ENCODE assay signal across 18 cellular contexts in genomic region chr4:75686346-75686745, GRCh38. TPM values are rescaled to one million over a fixed set of nuclear protein-coding genes. Genes with fewer than 3 reads are reported as not detected.
DNase-seq lines count a peak whose midpoint lies in the region; ATAC-seq and TF ChIP-seq lines count a peak whose summit lies in the region.
"Had no signal": no experiment of that assay in that cellular context is flagged by ENCODE, and none has a peak within 500 bp of the region (broad histone marks: within the 10 kb centered on the region; RNA-seq: fewer than 3 reads in every experiment).

No MANE protein-coding gene starts in this region.

- DNase-seq in CD4-positive, CD25-positive, alpha-beta regulatory T cell: no peak
- DNase-seq in GF-D8 (lab: John Stamatoyannopoulos, UW) (peak; percentile 4), psoas muscle (no peak), progenitor cell of endocrine pancreas (ENCODE audit: low spot score, unreplicated experiment) (no peak), HAP-1 (ENCODE audit: low spot score in 2 of 2) (no peak)
- DNase-seq in activated gamma-delta T cell treated with anti-CD3 and anti-CD28 coated beads, Interleukin-2, amount 50 U/mL, for 16 hours (ENCODE audit: low read depth): peak; percentile 34
- DNase-seq: activated CD4-positive, CD25-positive, alpha-beta regulatory T cell; BE2C; DMS79; midbrain; NCI-H146; NCI-H69; ovary; transverse colon had no signal

- no peaks in the 10 kb centered on the region for H3K9me3 ChIP-seq in CD4-positive, CD25-positive, alpha-beta regulatory T cell (ENCODE audit: control insufficient read depth in 2 of 2, low read length in 2 of 2)
- H3K9me3 ChIP-seq in psoas muscle (no peaks in the 10 kb centered on the region), HAP-1 (peaks cover 4% of the 10 kb centered on the region; the same call in 1 of the 2 replicates)
- H3K9me3 ChIP-seq: BE2C, ovary, transverse colon had no signal

- H3K36me3 ChIP-seq in CD4-positive, CD25-positive, alpha-beta regulatory T cell (ENCODE audit: control insufficient read depth, insufficient read depth, low read length): no peaks in the 10 kb centered on the region
- H3K36me3 ChIP-seq in psoas muscle (ENCODE audit: insufficient read depth in 1 of 2, low read depth in 1 of 2) (peaks cover 0 to 6% of the 10 kb centered on the region in 2 donors), HAP-1 (replicated peaks) (no peaks in the 10 kb centered on the region; the same call in 1 of the 2 replicates)
- H3K36me3 ChIP-seq: BE2C, cardiac muscle cell, ovary, transverse colon had no signal

- peaks cover 0 to 25% (median 13%) of the 10 kb centered on the region in 4 donors for H3K4me1 Mint-ChIP-seq in CD4-positive, CD25-positive, alpha-beta regulatory T cell
- no peaks in the 10 kb centered on the region for H3K4me1 Mint-ChIP-seq in progenitor cell of endocrine pancreas (ENCODE audit: low read depth)

- TF ChIP-seq CTCF in psoas muscle (IDR thresholded peaks at IDR 0.05) (no peak), progenitor cell of endocrine pancreas (IDR thresholded peaks at IDR 0.05; ENCODE audit: unreplicated experiment) (no peak)

- no peak overlapping the region for H3K4me3 ChIP-seq in CD4-positive, CD25-positive, alpha-beta regulatory T cell (ENCODE audit: low read depth, low read length)
- H3K4me3 ChIP-seq in psoas muscle (no peak overlapping the region), HAP-1 (no peak overlapping the region)
- H3K4me3 ChIP-seq: cardiac muscle cell, K562, ovary, transverse colon had no signal

- TF ChIP-seq POLR2A in GM18505 (IDR thresholded peaks at IDR 0.05; ENCODE audit: borderline replicate concordance, extremely low read depth, insufficient read depth, insufficient read length): no peak

- peaks cover 4% of the 10 kb centered on the region for H3K36me3 Mint-ChIP-seq in CD4-positive, CD25-positive, alpha-beta regulatory T cell
- peaks cover 19% of the 10 kb centered on the region for H3K36me3 Mint-ChIP-seq in progenitor cell of endocrine pancreas (ENCODE audit: insufficient read depth)

- no peaks in the 10 kb centered on the region for H3K27me3 Mint-ChIP-seq in CD4-positive, CD25-positive, alpha-beta regulatory T cell
- H3K27me3 Mint-ChIP-seq in progenitor cell of endocrine pancreas: no peaks in the 10 kb centered on the region

- H3K27me3 ChIP-seq in CD4-positive, CD25-positive, alpha-beta regulatory T cell (ENCODE audit: control insufficient read depth, insufficient read depth, low read length): no peaks in the 10 kb centered on the region
- no peaks in the 10 kb centered on the region for H3K27me3 ChIP-seq in psoas muscle (ENCODE audit: insufficient read depth in 3 of 3, low read length in 2 of 3)
- no peaks in the 10 kb centered on the region for H3K27me3 ChIP-seq in HAP-1 (ENCODE audit: low read depth)
- H3K27me3 ChIP-seq: BE2C, cardiac muscle cell, ovary, transverse colon had no signal

- peak; percentile 54 to 59 for ATAC-seq in CD4-positive, CD25-positive, alpha-beta regulatory T cell (ENCODE audit: low read depth in 2 of 2)
- ATAC-seq in psoas muscle: peak; percentile 46 to 70 (median 62)
- no peak for ATAC-seq in GM18505 (IDR thresholded peaks at IDR 0.05; ENCODE audit: unreplicated experiment)
- no peak for ATAC-seq in HG02884 (IDR thresholded peaks at IDR 0.05; ENCODE audit: unreplicated experiment)
- ATAC-seq: K562 had no signal

- in situ Hi-C loops in HAP-1 (cut with MboI; ENCODE audit: low sequenced_read_pairs): no loop called here

- 50 to 63% (median 60%) methylated on average over 3 of the region's 3 CpGs for WGBS in psoas muscle, 3 donors

- H3K4me3 Mint-ChIP-seq in CD4-positive, CD25-positive, alpha-beta regulatory T cell: no peak overlapping the region
- H3K4me3 Mint-ChIP-seq in progenitor cell of endocrine pancreas (ENCODE audit: low read depth): no peak overlapping the region

- no peak overlapping the region for H3K27ac Mint-ChIP-seq in CD4-positive, CD25-positive, alpha-beta regulatory T cell
- H3K27ac Mint-ChIP-seq in progenitor cell of endocrine pancreas: no peak overlapping the region

- peaks cover 0 to 3% (median 0%) of the 10 kb centered on the region in 7 donors for H3K9me3 Mint-ChIP-seq in CD4-positive, CD25-positive, alpha-beta regulatory T cell
- peaks cover 3% of the 10 kb centered on the region for H3K9me3 Mint-ChIP-seq in progenitor cell of endocrine pancreas (ENCODE audit: low read depth)

- H3K4me1 ChIP-seq in CD4-positive, CD25-positive, alpha-beta regulatory T cell (ENCODE audit: control insufficient read depth, insufficient read depth, low read length, poor library complexity, severe bottlenecking): no peaks in the 10 kb centered on the region
- H3K4me1 ChIP-seq in psoas muscle (peaks cover 11% of the 10 kb centered on the region), HAP-1 (no peaks in the 10 kb centered on the region)
- H3K4me1 ChIP-seq: BE2C, transverse colon had no signal

- no peak overlapping the region for H3K27ac ChIP-seq in CD4-positive, CD25-positive, alpha-beta regulatory T cell (ENCODE audit: insufficient read depth, low read length, poor library complexity, severe bottlenecking)
- H3K27ac ChIP-seq in psoas muscle: peak overlapping the region; percentile 82
- H3K27ac ChIP-seq: cardiac muscle cell, ovary, transverse colon had no signal

- intact Hi-C loops in psoas muscle (cut with DNase I): no loop called here

RNA-seq across cellular contexts. Expression of gene G3BP2, which starts 13.1 kb away (rescaled TPM):
- 300 TPM for total RNA-seq in CD4-positive, CD25-positive, alpha-beta regulatory T cell
- 100 to 1,000 TPM; 101 to 126 (median 112) TPM for polyA plus RNA-seq in CD4-positive, CD25-positive, alpha-beta regulatory T cell
- total RNA-seq in psoas muscle (100 to 1,000 TPM; 126 to 219 (median 156) TPM), progenitor cell of endocrine pancreas (157 and 168 TPM in 2 replicates)
- polyA plus RNA-seq in psoas muscle: 100 to 1,000 TPM in 1 of 3 donors, 10 to 100 TPM in 2; 34.8 to 145 (median 39.5) TPM

RNA-seq across cellular contexts. Expression of gene USO1, which starts 38.0 kb away (rescaled TPM):
- 23.8 TPM for total RNA-seq in CD4-positive, CD25-positive, alpha-beta regulatory T cell
- 10 to 100 TPM; 23.4 to 29.5 (median 26.2) TPM for polyA plus RNA-seq in CD4-positive, CD25-positive, alpha-beta regulatory T cell
- total RNA-seq in psoas muscle: 100 to 1,000 TPM; 175 to 210 (median 180) TPM
- polyA plus RNA-seq in psoas muscle: 100 to 1,000 TPM in 2 of 3 donors, 10 to 100 TPM in 1; 49.5 to 224 (median 136) TPM
- total RNA-seq in progenitor cell of endocrine pancreas: 54.4 and 54.9 TPM in 2 replicates

RNA-seq across cellular contexts. Expression of gene CDKL2, which starts 56.0 kb away (rescaled TPM):
- total RNA-seq in CD4-positive, CD25-positive, alpha-beta regulatory T cell: 0.30 TPM
- polyA plus RNA-seq in CD4-positive, CD25-positive, alpha-beta regulatory T cell: 1 to 10 TPM in 1 of 4 donors, under 1 TPM in 3; 0.07 to 1.1 (median 0.44) TPM
- under 1 TPM in 1 of 4 donors, not detected in 3; 0.30 TPM for total RNA-seq in psoas muscle
- under 1 TPM in 1 of 3 donors, not detected in 2; 0.40 TPM for polyA plus RNA-seq in psoas muscle
- 3.0 and 3.6 TPM in 2 replicates for total RNA-seq in progenitor cell of endocrine pancreas

Comparison
In these comparisons a context has a peak if more than half of its experiments do, and no peak if none do; other contexts are left out.
1. ATAC-seq: peak in CD4-positive, CD25-positive, alpha-beta regulatory T cell (2 of 2) and psoas muscle (4 of 4); none in GM18505 (single experiment) and HG02884 (single experiment).
2. DNase-seq: peak in GF-D8 (single experiment) and activated gamma-delta T cell treated with anti-CD3 and anti-CD28 coated beads, Interleukin-2, amount 50 U/mL, for 16 hours (single experiment); none in CD4-positive, CD25-positive, alpha-beta regulatory T cell (0 of 3), psoas muscle (0 of 2), progenitor cell of endocrine pancreas (single experiment) and HAP-1 (0 of 2).